Comparison of ENCODE assay signal across 12 cellular contexts in genomic region chr4:2891294-2891693, GRCh38. TPM values are rescaled to one million over a fixed set of nuclear protein-coding genes. Genes with fewer than 3 reads are reported as not detected.
DNase-seq lines count a peak whose midpoint lies in the region; ATAC-seq and TF ChIP-seq lines count a peak whose summit lies in the region.
"Had no signal": no experiment of that assay in that cellular context is flagged by ENCODE, and none has a peak within 500 bp of the region (broad histone marks: within the 10 kb centered on the region; RNA-seq: fewer than 3 reads in every experiment).

No MANE protein-coding gene starts in this region.

- no peak overlapping the region for H3K9ac ChIP-seq in SK-N-SH
- H3K9ac ChIP-seq: parathyroid adenoma had no signal

- peaks cover 19% of the 10 kb centered on the region for H4K20me1 ChIP-seq in SK-N-SH (ENCODE audit: insufficient read depth)

- H2AFZ ChIP-seq in SK-N-SH (ENCODE audit: low read depth) = no peak overlapping the region
- H2AFZ ChIP-seq: parathyroid adenoma had no signal

- peaks cover 67% of the 10 kb centered on the region; the same call in 1 of the 2 replicates for H3K79me2 ChIP-seq in SK-N-SH (ENCODE audit: insufficient read depth)
- H3K79me2 ChIP-seq: parathyroid adenoma had no signal

- no peak overlapping the region for H3K4me3 ChIP-seq in SK-N-SH (ENCODE audit: low read depth in 2 of 2, low read length in 1 of 2)

- CTCF ChIA-PET in SK-N-SH (lab: Yijun Ruan, JAX) = no interaction called here

- POLR2A ChIA-PET in SK-N-SH (lab: Yijun Ruan, JAX) = no interaction called here
- POLR2A ChIA-PET in activated naive CD8-positive, alpha-beta T cell treated with anti-CD3 and anti-CD28 coated beads, Interleukin-2, amount 10 ng/mL, durations not matched to agents 7 days and 5 days (lab: Charles Lee) = interaction anchor here (0.6 kb wide), 1 partner anchor 106 kb away, joined by 4 read pairs; no protein-coding TSS in a partner anchor

- H3F3A ChIP-seq in SK-N-SH (replicated peaks; ENCODE audit: insufficient read depth) = peaks cover 3% of the 10 kb centered on the region

- H3K4me1 Mint-ChIP-seq in activated naive CD8-positive, alpha-beta T cell treated with anti-CD3 and anti-CD28 coated beads, Interleukin-2, amount 10 ng/mL, durations not matched to agents 7 days and 5 days = no peaks in the 10 kb centered on the region
- peaks cover 5 to 7% of the 10 kb centered on the region in 2 donors for H3K4me1 Mint-ChIP-seq in stimulated activated naive B cell treated with anti-CD40 and anti-IgM and Interleukin-4, amounts not matched to agents 10 μg/mL and 1 μg/mL and 100 μg/mL, for 72 hours

- H3K9me3 Mint-ChIP-seq in activated naive CD8-positive, alpha-beta T cell treated with anti-CD3 and anti-CD28 coated beads, Interleukin-2, amount 10 ng/mL, durations not matched to agents 7 days and 5 days = no peaks in the 10 kb centered on the region
- no peaks in the 10 kb centered on the region for H3K9me3 Mint-ChIP-seq in stimulated activated naive B cell treated with anti-CD40 and anti-IgM and Interleukin-4, amounts not matched to agents 10 μg/mL and 1 μg/mL and 100 μg/mL, for 72 hours

- H3K9me3 ChIP-seq in SK-N-SH = no peaks in the 10 kb centered on the region

- no peaks in the 10 kb centered on the region for H3K9me2 ChIP-seq in SK-N-SH

- no peak overlapping the region for H3K4me2 ChIP-seq in SK-N-SH

- no peak for DNase-seq in SK-N-SH
- no peak for DNase-seq in activated naive CD8-positive, alpha-beta T cell treated with anti-CD3 and anti-CD28 coated beads, Interleukin-2, amount 10 ng/mL, durations not matched to agents 7 days and 5 days
- DNase-seq in foreskin melanocyte = peak; percentile 45
- no peak for DNase-seq in stimulated activated naive B cell treated with anti-CD40 and anti-IgM and Interleukin-4, amounts not matched to agents 10 μg/mL and 1 μg/mL and 100 μg/mL, for 72 hours
- no peak for DNase-seq in pons (ENCODE audit: low spot score)
- DNase-seq in activated naive CD4-positive, alpha-beta T cell treated with anti-CD3 and anti-CD28 coated beads, Interleukin-2, amount 50 U/mL, for 16 hours = no peak
- DNase-seq in GOT3 (lab: John Stamatoyannopoulos, UW) = no peak
- DNase-seq: NCI-H1092 had no signal

- 94% methylated on average over 5 of the region's 5 CpGs for WGBS in SK-N-SH (ENCODE audit: low lambda C conversion rate)

- H3K27ac Mint-ChIP-seq in activated naive CD8-positive, alpha-beta T cell treated with anti-CD3 and anti-CD28 coated beads, Interleukin-2, amount 10 ng/mL, durations not matched to agents 7 days and 5 days = peak overlapping the region; percentile 37
- H3K27ac Mint-ChIP-seq in stimulated activated naive B cell treated with anti-CD40 and anti-IgM and Interleukin-4, amounts not matched to agents 10 μg/mL and 1 μg/mL and 100 μg/mL, for 72 hours = peak overlapping the region; percentile 38

- ATAC-seq in SK-N-SH treated with all-trans-retinoic acid at 6 μM for 48 hours = no peak
- no peak for ATAC-seq in activated naive CD8-positive, alpha-beta T cell treated with anti-CD3 and anti-CD28 coated beads, Interleukin-2, amount 10 ng/mL, durations not matched to agents 7 days and 5 days (ENCODE audit: low read depth)
- no peak for ATAC-seq in stimulated activated naive B cell treated with anti-CD40 and anti-IgM and Interleukin-4, amounts not matched to agents 10 μg/mL and 1 μg/mL and 100 μg/mL, for 72 hours (replicated peaks)

- peaks cover 24% of the 10 kb centered on the region for H3K36me3 Mint-ChIP-seq in activated naive CD8-positive, alpha-beta T cell treated with anti-CD3 and anti-CD28 coated beads, Interleukin-2, amount 10 ng/mL, durations not matched to agents 7 days and 5 days
- H3K36me3 Mint-ChIP-seq in stimulated activated naive B cell treated with anti-CD40 and anti-IgM and Interleukin-4, amounts not matched to agents 10 μg/mL and 1 μg/mL and 100 μg/mL, for 72 hours = peaks cover 28 to 42% of the 10 kb centered on the region in 2 donors

- no peak for TF ChIP-seq EP300 in SK-N-SH (IDR thresholded peaks at IDR 0.05; ENCODE audit: borderline replicate concordance in 1 of 2, low read depth in 1 of 2, low read length in 1 of 2)

- TF ChIP-seq RAD21 in SK-N-SH (IDR thresholded peaks at IDR 0.05; ENCODE audit: low read length) = no peak

- H3K36me3 ChIP-seq in SK-N-SH (replicated peaks in 1 of 2; ENCODE audit: control insufficient read depth in 1 of 2, insufficient read depth in 2 of 2, low read length in 1 of 2) = peaks cover 5 to 54% of the 10 kb centered on the region in 2 experiments

- peaks cover 0 to 16% of the 10 kb centered on the region in 2 experiments; a peak in 2 of 4 replicates for H3K4me1 ChIP-seq in SK-N-SH (ENCODE audit: control insufficient read depth in 1 of 2, insufficient read depth in 2 of 2, low read depth in 1 of 2, low read length in 1 of 2)

- no peak for TF ChIP-seq CTCF in SK-N-SH (IDR thresholded peaks at IDR 0.05)

- no peak overlapping the region for H3K4me3 Mint-ChIP-seq in activated naive CD8-positive, alpha-beta T cell treated with anti-CD3 and anti-CD28 coated beads, Interleukin-2, amount 10 ng/mL, durations not matched to agents 7 days and 5 days
- H3K4me3 Mint-ChIP-seq in stimulated activated naive B cell treated with anti-CD40 and anti-IgM and Interleukin-4, amounts not matched to agents 10 μg/mL and 1 μg/mL and 100 μg/mL, for 72 hours = no peak overlapping the region

- H3K27me3 ChIP-seq in SK-N-SH (ENCODE audit: insufficient read depth) = no peaks in the 10 kb centered on the region

- no peaks in the 10 kb centered on the region for H3K27me3 Mint-ChIP-seq in activated naive CD8-positive, alpha-beta T cell treated with anti-CD3 and anti-CD28 coated beads, Interleukin-2, amount 10 ng/mL, durations not matched to agents 7 days and 5 days
- no peaks in the 10 kb centered on the region for H3K27me3 Mint-ChIP-seq in stimulated activated naive B cell treated with anti-CD40 and anti-IgM and Interleukin-4, amounts not matched to agents 10 μg/mL and 1 μg/mL and 100 μg/mL, for 72 hours

- H3K27ac ChIP-seq in SK-N-SH (ENCODE audit: low read depth in 2 of 2, low read length in 1 of 2) = peak overlapping the region in 1 of 2 experiments; percentile 5; a peak in 2 of 4 replicates
- H3K27ac ChIP-seq: 22Rv1, parathyroid adenoma, VCaP had no signal

TF ChIP-seq in SK-N-SH, 30 proteins besides CTCF, POLR2A, EP300 and RAD21:
- TF ChIP-seq FOSL2 (IDR thresholded peaks at IDR 0.05; ENCODE audit: borderline replicate concordance, low read depth) (peak; percentile 10; the same call in 1 of the 2 replicates), FOXM1 (IDR thresholded peaks at IDR 0.05; ENCODE audit: low read depth) (no peak)

TF ChIP-seq in SK-N-SH treated with all-trans-retinoic acid at 6 μM for 48 hours, 23 proteins besides CTCF, POLR2A, EP300 and RAD21:
- TF ChIP-seq CSDC2 (CRISPR knock-in tag; IDR thresholded peaks at IDR 0.05) (no peak), OSR1 (CRISPR knock-in tag; IDR thresholded peaks at IDR 0.05) (no peak), BACH2 (CRISPR knock-in tag; IDR thresholded peaks at IDR 0.05; ENCODE audit: borderline replicate concordance) (no peak), ISL1 (CRISPR knock-in tag; IDR thresholded peaks at IDR 0.05) (no peak), ZFP30 (CRISPR knock-in tag; IDR thresholded peaks at IDR 0.05) (no peak), SNAI2 (CRISPR knock-in tag; IDR thresholded peaks at IDR 0.05) (no peak), POU6F1 (CRISPR knock-in tag; IDR thresholded peaks at IDR 0.05; ENCODE audit: borderline replicate concordance, low read depth) (no peak)

RNA-seq across cellular contexts. Expression of gene ADD1, which starts 47.6 kb away (rescaled TPM):
- 97.0 and 155 TPM in 2 replicates for polyA plus RNA-seq in SK-N-SH (2012; rRNA removed)
- 100 and 114 TPM in 2 replicates for polyA plus RNA-seq in SK-N-SH (2012; cell fraction: cytosol; rRNA removed)
- 317 and 506 TPM in 2 replicates for polyA plus RNA-seq in SK-N-SH (2012; cell fraction: nucleus; rRNA removed)
- 100 to 1,000 TPM; 261 to 276 TPM for total RNA-seq in activated naive CD8-positive, alpha-beta T cell treated with anti-CD3 and anti-CD28 coated beads, Interleukin-2, amount 10 ng/mL, durations not matched to agents 7 days and 5 days
